ENCODE assay signal across 20 cellular contexts in the genomic region with DNA sequence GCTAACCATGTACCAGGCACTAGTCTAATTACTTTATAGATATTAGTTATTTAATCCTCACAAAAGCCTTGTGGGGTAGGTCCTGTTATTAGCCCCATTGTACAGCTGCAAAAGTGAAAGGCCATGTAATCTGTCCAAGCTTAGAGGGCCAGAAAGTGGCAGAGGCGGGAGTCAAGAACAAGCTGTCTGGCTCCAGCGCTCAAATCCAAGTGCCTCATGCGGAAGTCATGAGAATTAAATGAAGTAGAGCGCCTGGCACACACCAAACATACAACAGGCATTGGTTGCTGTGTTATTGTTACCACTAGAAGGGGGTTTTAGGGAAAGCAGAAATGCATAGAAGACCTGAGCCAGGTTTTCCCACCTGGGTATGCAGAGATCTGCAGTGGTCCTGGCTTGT. TPM values are rescaled to one million over a fixed set of nuclear protein-coding genes. Genes with fewer than 3 reads are reported as not detected.
A peak's percentile ranks its signal among the peaks of the same experiment; 100 is the strongest.
DNase-seq lines count a peak whose midpoint lies in the region; TF ChIP-seq lines count a peak whose summit lies in the region.
"Had no signal": no experiment of that assay in that cellular context is flagged by ENCODE, and none has a peak within 500 bp of the region (broad histone marks: within the 10 kb centered on the region; RNA-seq: fewer than 3 reads in every experiment).

No MANE protein-coding gene starts in this region.

- H2AK5ac ChIP-seq in mesenchymal stem cell (ENCODE audit: low read length, severe bottlenecking) = no peak overlapping the region

- intact Hi-C loops in adrenal gland (cut with DNase I) = no loop called here

- H3K18ac ChIP-seq in mesenchymal stem cell (ENCODE audit: low read depth in 1 of 2, low read length in 2 of 2) = no peak overlapping the region

- no peak overlapping the region for H3K9ac ChIP-seq in mesenchymal stem cell (ENCODE audit: low read length)
- H3K9ac ChIP-seq in rectal smooth muscle tissue (ENCODE audit: low read length) = no peak overlapping the region

- H3K4me2 ChIP-seq in mesenchymal stem cell (ENCODE audit: low read length, poor library complexity, severe bottlenecking) = no peak overlapping the region
- H3K4me2 ChIP-seq: GM23338 had no signal

- no peak overlapping the region for H3K23ac ChIP-seq in mesenchymal stem cell (ENCODE audit: low read length in 2 of 2)

- no peaks in the 10 kb centered on the region for H3K9me3 ChIP-seq in mesenchymal stem cell (ENCODE audit: control insufficient read depth, low read length)
- no peaks in the 10 kb centered on the region for H3K9me3 ChIP-seq in adrenal gland (replicated peaks in 1 of 3)

- H2BK120ac ChIP-seq in mesenchymal stem cell (ENCODE audit: low read depth, low read length) = no peak overlapping the region

- H4K8ac ChIP-seq in mesenchymal stem cell (ENCODE audit: low read length) = no peak overlapping the region

- no peak for TF ChIP-seq POLR2A in adrenal gland (IDR thresholded peaks at IDR 0.05)

- H3K36me3 ChIP-seq in mesenchymal stem cell (ENCODE audit: control insufficient read depth in 1 of 2, insufficient read depth in 2 of 2, low read depth in 1 of 2, low read length in 2 of 2) (no peaks in the 10 kb centered on the region), rectal smooth muscle tissue (ENCODE audit: control insufficient read depth, insufficient read depth, low read length) (no peaks in the 10 kb centered on the region), adrenal gland (replicated peaks in 1 of 2) (no peaks in the 10 kb centered on the region)

- H2BK5ac ChIP-seq in mesenchymal stem cell (ENCODE audit: low read depth, low read length, poor library complexity, severe bottlenecking) = no peak overlapping the region

- H3K79me1 ChIP-seq in mesenchymal stem cell (replicated peaks; ENCODE audit: low read length, poor library complexity, severe bottlenecking) = no peaks in the 10 kb centered on the region

- H2BK12ac ChIP-seq in mesenchymal stem cell (ENCODE audit: low read length in 2 of 2) = no peak overlapping the region

- no peak for TF ChIP-seq CTCF in adrenal gland (IDR thresholded peaks at IDR 0.05)

- no peak overlapping the region for H3K14ac ChIP-seq in mesenchymal stem cell (ENCODE audit: low read length in 2 of 2)

- H3K4me3 ChIP-seq in mesenchymal stem cell (ENCODE audit: insufficient read depth in 1 of 2, low read depth in 1 of 2, low read length in 2 of 2) (no peak overlapping the region), rectal smooth muscle tissue (ENCODE audit: low read length) (peak overlapping the region; percentile 32), adrenal gland (no peak overlapping the region)
- H3K4me3 ChIP-seq: GM23338 had no signal

- peaks cover 2% of the 10 kb centered on the region for H3K4me1 ChIP-seq in mesenchymal stem cell (ENCODE audit: control insufficient read depth, insufficient read depth, low read depth, low read length)
- no peaks in the 10 kb centered on the region for H3K4me1 ChIP-seq in rectal smooth muscle tissue (ENCODE audit: control insufficient read depth, insufficient read depth, low read length)
- H3K4me1 ChIP-seq in adrenal gland (replicated peaks in 1 of 2) = no peaks in the 10 kb centered on the region

- H3K27me3 ChIP-seq in mesenchymal stem cell (ENCODE audit: control insufficient read depth in 1 of 2, insufficient read depth in 1 of 2, low read length in 2 of 2) (peaks cover 16 to 27% of the 10 kb centered on the region in 2 experiments), rectal smooth muscle tissue (ENCODE audit: control insufficient read depth, insufficient read depth, low read length) (no peaks in the 10 kb centered on the region), adrenal gland (no peaks in the 10 kb centered on the region)

- no peak overlapping the region for H4K91ac ChIP-seq in mesenchymal stem cell (ENCODE audit: low read length)

- 89% methylated on average over 4 of the region's 4 CpGs for WGBS in mesenchymal stem cell
- WGBS in adrenal gland, 4 donors = 90 to 96% (median 93%) methylated on average over 4 of the region's 4 CpGs

- H3K4ac ChIP-seq in mesenchymal stem cell (ENCODE audit: low read depth in 1 of 2, low read length in 2 of 2) = no peak overlapping the region

- H2AFZ ChIP-seq in mesenchymal stem cell (ENCODE audit: low read depth, low read length) = peak overlapping the region; percentile 30
- H2AFZ ChIP-seq: GM23338 had no signal

- DNase-seq in NCI-H2029 (lab: John Stamatoyannopoulos, UW) (peak; percentile 66), NCI-H2029 treated with DMSO at 0.1 percent for 48 hours (lab: John Stamatoyannopoulos, UW) (peak; percentile 76), mesenchymal stem cell (no peak), adrenal gland (no peak), HCEC 1CT (no peak)
- DNase-seq: C1 segment of cervical spinal cord; Calu3; CD4-positive, alpha-beta memory T cell; COR-L47; DMS53; DMS79 treated with DMSO at 0.1 percent for 48 hours; GF-D8; H9; HFFc6 had no signal

- H3K27ac ChIP-seq in mesenchymal stem cell (ENCODE audit: low read length, poor library complexity, severe bottlenecking) = no peak overlapping the region
- no peak overlapping the region for H3K27ac ChIP-seq in rectal smooth muscle tissue (ENCODE audit: low read depth, low read length)
- no peak overlapping the region for H3K27ac ChIP-seq in adrenal gland

- H2BK15ac ChIP-seq in mesenchymal stem cell (ENCODE audit: low read depth, poor library complexity, severe bottlenecking) = no peak overlapping the region

RNA-seq across cellular contexts. Expression of a gene that starts 1.2 kb away (rescaled TPM):
- polyA plus RNA-seq in mesenchymal stem cell (2013, experiment 1 of 2) = not detected
- polyA plus RNA-seq in mesenchymal stem cell (2013, experiment 2 of 2) = not detected
- total RNA-seq in adrenal gland = 1 to 10 TPM in 1 of 8 donors, under 1 TPM in 1, not detected in 6; 0.38 to 2.2 TPM
- under 1 TPM in 2 of 3 donors, not detected in 1; 0.40 to 0.47 TPM for polyA plus RNA-seq in adrenal gland
- total RNA-seq: A172; A673; Calu3; CD4-positive, alpha-beta memory T cell; Daoy; GM23338; H9; HFFc6 had no signal
- polyA plus RNA-seq: BJ; CD4-positive, alpha-beta memory T cell; GM23338 had no signal

RNA-seq across cellular contexts. Expression of a gene that starts 39.7 kb away (rescaled TPM):
- 2.8 TPM for polyA plus RNA-seq in mesenchymal stem cell (2013, experiment 1 of 2)
- 2.9 TPM for polyA plus RNA-seq in mesenchymal stem cell (2013, experiment 2 of 2)
- total RNA-seq in adrenal gland = 1 to 10 TPM; 3.6 to 8.4 (median 5.2) TPM
- polyA plus RNA-seq in adrenal gland = 1 to 10 TPM; 1.2 to 3.9 (median 2.0) TPM

Comparison
In these comparisons a context has a peak if more than half of its experiments do, and no peak if none do; other contexts are left out.
1. DNase-seq: peak in NCI-H2029 (single experiment) and NCI-H2029 treated with DMSO at 0.1 percent for 48 hours (single experiment); none in mesenchymal stem cell (single experiment), adrenal gland (0 of 7) and HCEC 1CT (single experiment).